Comparison of ENCODE assay signal across 10 cellular contexts in genomic region chr18:31497404-31497710, GRCh38. TPM values are rescaled to one million over a fixed set of nuclear protein-coding genes. Genes with fewer than 3 reads are reported as not detected.
A peak's percentile ranks its signal among the peaks of the same experiment; 100 is the strongest.
DNase-seq lines count a peak whose midpoint lies in the region; ATAC-seq, FAIRE-seq and TF ChIP-seq lines count a peak whose summit lies in the region.
"Had no signal": no experiment of that assay in that cellular context is flagged by ENCODE, and none has a peak within 500 bp of the region (broad histone marks: within the 10 kb centered on the region; RNA-seq: fewer than 3 reads in every experiment).

No MANE protein-coding gene starts in this region.

- RAD21 ChIA-PET in HCT116 (lab: Charles Lee; ENCODE audit: low non-redundant PET in 1 of 2, low total read pairs in 2 of 2, uncharacterized antibody in 2 of 2, unreplicated experiment in 2 of 2): interaction anchor here in 1 of 2 experiments (0.6 kb wide), 1 partner anchor 74 kb away, joined by 3 read pairs; no protein-coding TSS in a partner anchor

- DNase-seq in HCT116 (ENCODE audit: low read depth, low spot score) (no peak), body of pancreas (peak in 1 of 4 donors; percentile 39), kidney epithelial cell (ENCODE audit: low read depth) (no peak), smooth muscle cell (lab: John Stamatoyannopoulos, UW; ENCODE audit: unreplicated experiment) (no peak), GM12891 (ENCODE audit: insufficient read length, low spot score) (no peak), cerebellar cortex (ENCODE audit: low spot score) (no peak), DMS114 treated with DMSO at 0.1 percent for 48 hours (lab: John Stamatoyannopoulos, UW; ENCODE audit: unreplicated experiment) (no peak)

- intact Hi-C loops in HCT116 (cut with micrococcal nuclease) (no loop called here), body of pancreas (cut with DNase I) (no loop called here)

- 5% methylated on average over 8 to 13 of the region's 13 CpGs for WGBS in body of pancreas, 2 donors
- WGBS in smooth muscle cell (ENCODE audit: low lambda C conversion rate): 22% methylated on average over 11 of the region's 13 CpGs

- peak overlapping the region; percentile 98 for H3K9ac ChIP-seq in HCT116 (ENCODE audit: low read length)
- H3K9ac ChIP-seq in smooth muscle cell (ENCODE audit: low read depth): peak overlapping the region; percentile 90
- H3K9ac ChIP-seq: GM23248 had no signal

- H4K20me1 ChIP-seq in HCT116 (ENCODE audit: insufficient read depth) (no peaks in the 10 kb centered on the region), smooth muscle cell (ENCODE audit: low read depth) (peaks cover 7% of the 10 kb centered on the region)

- BruUV-seq in HCT116 (replicated peaks; lab: Mats Ljungman, UMichigan): no TSS peak

- H3K9me2 ChIP-seq in HCT116 (ENCODE audit: insufficient read depth): no peaks in the 10 kb centered on the region

- H3K79me2 ChIP-seq in HCT116 (ENCODE audit: insufficient read depth, low read length) (peaks cover 43% of the 10 kb centered on the region), smooth muscle cell (ENCODE audit: low read depth) (peaks cover 35% of the 10 kb centered on the region)

- FAIRE-seq in GM12891 (lab: Jason Lieb, UNC): no peak
- FAIRE-seq: colon had no signal

- POLR2A ChIA-PET in HCT116 (lab: Charles Lee): no interaction called here

- no peaks in the 10 kb centered on the region for H3K36me3 ChIP-seq in HCT116 (ENCODE audit: control insufficient read depth in 1 of 2, insufficient read depth in 2 of 2, low read length in 2 of 2)
- H3K36me3 ChIP-seq in body of pancreas (replicated peaks in 1 of 2; ENCODE audit: insufficient read depth in 1 of 2, low read depth in 2 of 2): no peaks in the 10 kb centered on the region
- no peaks in the 10 kb centered on the region for H3K36me3 ChIP-seq in kidney epithelial cell (ENCODE audit: control insufficient read depth, insufficient read depth, low read length)
- H3K36me3 ChIP-seq in smooth muscle cell (ENCODE audit: low read depth): no peaks in the 10 kb centered on the region

- peak overlapping the region; percentile 92 to 99 for H3K4me3 ChIP-seq in HCT116 (replicated peaks in 1 of 2; ENCODE audit: low read depth in 1 of 2, low read length in 2 of 2)
- H3K4me3 ChIP-seq in body of pancreas: peak overlapping the region; percentile 26 to 33
- peak overlapping the region; percentile 95 for H3K4me3 ChIP-seq in kidney epithelial cell (ENCODE audit: low read depth, low read length)
- H3K4me3 ChIP-seq in smooth muscle cell: peak overlapping the region; percentile 96

- no peak overlapping the region for H2AFZ ChIP-seq in HCT116 (ENCODE audit: low read depth, low read length, poor library complexity, severe bottlenecking)
- H2AFZ ChIP-seq in smooth muscle cell (ENCODE audit: low read depth): peak overlapping the region; percentile 96

- H3K27ac ChIP-seq in HCT116 (ENCODE audit: low read depth, low read length): peak overlapping the region; percentile 84
- peak overlapping the region; percentile 86 to 95 (median 93) for H3K27ac ChIP-seq in body of pancreas
- no peak overlapping the region for H3K27ac ChIP-seq in smooth muscle cell (ENCODE audit: low read depth)
- H3K27ac ChIP-seq: GM23248 had no signal

- no peak for TF ChIP-seq RAD21 in HCT116 (IDR thresholded peaks at IDR 0.05; ENCODE audit: low read depth)

- CTCF ChIA-PET in HCT116 (lab: Charles Lee): interaction anchor here (1.0 to 1.2 kb wide), 2 partner anchors 15 to 73 kb away, joined by 3 read pairs; no protein-coding TSS in a partner anchor

- TF ChIP-seq CTCF in HCT116 (IDR thresholded peaks at IDR 0.05 in 2 of 3, conservative IDR thresholded peaks at IDR 0.05 in 1 of 3; ENCODE audit: borderline replicate concordance in 1 of 3, insufficient read depth in 1 of 3, low read depth in 2 of 3, low read length in 2 of 3) (no peak), body of pancreas (IDR thresholded peaks at IDR 0.05) (no peak), kidney epithelial cell (IDR thresholded peaks at IDR 0.05; ENCODE audit: insufficient read depth, low read length, poor library complexity, severe bottlenecking) (no peak), smooth muscle cell (IDR thresholded peaks at IDR 0.05; ENCODE audit: borderline replicate concordance, insufficient read depth, poor library complexity, severe bottlenecking) (no peak)

- no peak for ATAC-seq in HCT116
- peak; percentile 46 for ATAC-seq in body of pancreas
- no peak for ATAC-seq in GM19023 (IDR thresholded peaks at IDR 0.05; ENCODE audit: unreplicated experiment)

- H3K4me1 ChIP-seq in HCT116 (ENCODE audit: control insufficient read depth in 1 of 2, insufficient read depth in 2 of 2, low read length in 2 of 2) (peaks cover 14 to 23% of the 10 kb centered on the region in 2 experiments), body of pancreas (peaks cover 18% of the 10 kb centered on the region), smooth muscle cell (ENCODE audit: low read depth) (peaks cover 18% of the 10 kb centered on the region)

- peak overlapping the region; percentile 86 for H3K4me2 ChIP-seq in HCT116 (ENCODE audit: low read length)
- peak overlapping the region; percentile 99 for H3K4me2 ChIP-seq in smooth muscle cell

- H3K27me3 ChIP-seq in HCT116 (ENCODE audit: insufficient read depth, low read length): no peaks in the 10 kb centered on the region
- no peaks in the 10 kb centered on the region for H3K27me3 ChIP-seq in body of pancreas
- no peaks in the 10 kb centered on the region for H3K27me3 ChIP-seq in kidney epithelial cell (ENCODE audit: control insufficient read depth, insufficient read depth, low read length)
- no peaks in the 10 kb centered on the region for H3K27me3 ChIP-seq in smooth muscle cell (ENCODE audit: low read depth)

- TF ChIP-seq POLR2A in HCT116 (IDR thresholded peaks at IDR 0.05; ENCODE audit: borderline replicate concordance, extremely low read depth, insufficient read depth, insufficient read length) (no peak), body of pancreas (IDR thresholded peaks at IDR 0.05) (no peak), GM12891 (IDR thresholded peaks at IDR 0.05; ENCODE audit: low read depth, low read length) (no peak)

- H3F3A ChIP-seq in smooth muscle cell (ENCODE audit: low read depth): peaks cover 7% of the 10 kb centered on the region

- H3K9me3 ChIP-seq in HCT116 (ENCODE audit: control insufficient read depth in 1 of 2, insufficient read depth in 1 of 2, low read depth in 1 of 2, low read length in 2 of 2): no peaks in the 10 kb centered on the region
- no peaks in the 10 kb centered on the region for H3K9me3 ChIP-seq in body of pancreas
- no peaks in the 10 kb centered on the region for H3K9me3 ChIP-seq in smooth muscle cell (replicated peaks; ENCODE audit: low read depth)

TF ChIP-seq in HCT116, 20 proteins besides CTCF, POLR2A, EP300 and RAD21:
- no peak for TF ChIP-seq TCF7L2 (IDR thresholded peaks at IDR 0.05; ENCODE audit: borderline replicate concordance, extremely low read depth, insufficient read depth, insufficient read length)
- no peak for TF ChIP-seq FOSL1 (IDR thresholded peaks at IDR 0.05; ENCODE audit: low read depth)
- TF ChIP-seq, protein P1, sequence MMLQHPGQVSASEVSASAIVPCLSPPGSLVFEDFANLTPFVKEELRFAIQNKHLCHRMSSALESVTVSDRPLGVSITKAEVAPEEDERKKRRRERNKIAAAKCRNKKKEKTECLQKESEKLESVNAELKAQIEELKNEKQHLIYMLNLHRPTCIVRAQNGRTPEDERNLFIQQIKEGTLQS (IDR thresholded peaks at IDR 0.05): no peak
- no peak for TF ChIP-seq SIN3A (IDR thresholded peaks at IDR 0.05; ENCODE audit: low read depth)

TF ChIP-seq in GM12891, 5 proteins besides CTCF, POLR2A, EP300 and RAD21:
- TF ChIP-seq SPI1 (IDR thresholded peaks at IDR 0.05; ENCODE audit: low read depth, low read length): no peak
- no peak for TF ChIP-seq PAX5 (IDR thresholded peaks at IDR 0.05; ENCODE audit: insufficient read depth, low read length, severe bottlenecking)
- TF ChIP-seq TAF1 (IDR thresholded peaks at IDR 0.05; ENCODE audit: low read depth, low read length): no peak

RNA-seq across cellular contexts. Expression of gene DSG2, which starts 0.6 kb away (rescaled TPM):
- 123 TPM for total RNA-seq in HCT116 (2021; ENCODE audit: unreplicated experiment)
- polyA plus RNA-seq in HCT116 (2012): 69.2 and 81.4 TPM in 2 replicates
- 10 to 100 TPM; 19.1 to 34.0 TPM for total RNA-seq in body of pancreas
- 154 and 155 TPM in 2 replicates for total RNA-seq in kidney epithelial cell
- total RNA-seq in smooth muscle cell: 136 and 138 TPM in 2 replicates
- 53.9 and 70.9 TPM in 2 replicates for polyA plus RNA-seq in smooth muscle cell
- 8.7 TPM for polyA plus RNA-seq in GM12891 (2012; ENCODE audit: low read depth, missing spikeins)
- polyA plus RNA-seq: GM23248 had no signal

RNA-seq across cellular contexts. Expression of gene DSG3, which starts 49.8 kb away (rescaled TPM):
- total RNA-seq in HCT116 (2021; ENCODE audit: unreplicated experiment) (0.05 TPM), body of pancreas (not detected), kidney epithelial cell (0.14 and 0.67 TPM in 2 replicates), smooth muscle cell (42.9 and 44.8 TPM in 2 replicates)
- not detected in 2 replicates for polyA plus RNA-seq in HCT116 (2012)
- 4.9 and 10.6 TPM in 2 replicates for polyA plus RNA-seq in smooth muscle cell
- 0.01 TPM for polyA plus RNA-seq in GM12891 (2012; ENCODE audit: low read depth, missing spikeins)
- total RNA-seq: GM23248 had no signal
- polyA plus RNA-seq: GM23248 had no signal

Comparison
In these comparisons a context has a peak if more than half of its experiments do, and no peak if none do; other contexts are left out.
1. H3K4me3 ChIP-seq: peak in every context shown above with its lines; median percentile 96 in smooth muscle cell; 96 in HCT116; 95 in kidney epithelial cell; 30 in body of pancreas.
2. RNA of gene DSG3, which starts 49.8 kb away (total RNA-seq): 42.9 to 44.8 TPM in smooth muscle cell; 0.14 to 0.67 TPM in kidney epithelial cell, 0.05 TPM in HCT116 (single experiment) and not detected in body of pancreas; every median in the first group is over 10 times any median in the second.